In the genomic region with DNA sequence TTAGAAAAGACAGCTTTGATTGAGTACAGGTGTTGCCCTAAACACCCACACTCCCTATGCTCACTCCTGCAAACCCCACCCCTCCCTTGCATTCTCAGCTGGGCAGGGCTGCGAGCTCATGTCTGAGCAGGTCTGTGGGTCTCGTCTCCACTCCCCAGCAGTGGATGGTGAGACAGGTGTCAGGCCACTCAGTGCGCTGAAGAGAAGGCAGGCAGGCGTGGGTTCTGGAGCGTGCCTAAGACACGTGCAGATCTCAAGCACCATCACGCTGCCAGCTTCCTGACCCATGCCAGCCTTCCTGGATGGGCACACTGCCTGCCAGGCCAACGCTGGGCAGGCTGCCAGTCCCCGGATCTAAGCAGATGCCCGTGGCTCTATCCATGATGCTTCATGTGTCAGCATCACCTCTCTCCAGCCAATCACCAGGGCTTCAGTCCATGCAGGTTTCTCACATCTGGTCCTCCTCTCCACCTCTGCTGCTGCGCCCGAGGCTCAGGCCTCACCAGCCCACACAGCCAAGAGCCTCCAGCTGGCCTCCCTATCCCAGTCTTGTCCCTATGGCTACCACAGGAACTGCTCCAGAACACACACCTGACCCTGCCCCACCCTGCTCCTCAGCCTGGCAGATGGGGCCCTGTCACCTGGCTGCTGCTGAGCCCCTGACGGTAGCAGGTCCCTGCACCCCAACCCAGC, we compare ENCODE assay signal across 10 cellular contexts. TPM values are rescaled to one million over a fixed set of nuclear protein-coding genes. Genes with fewer than 3 reads are reported as not detected.
DNase-seq lines count a peak whose midpoint lies in the region; ATAC-seq, FAIRE-seq and TF ChIP-seq lines count a peak whose summit lies in the region.
"Had no signal": no experiment of that assay in that cellular context is flagged by ENCODE, and none has a peak within 500 bp of the region (broad histone marks: within the 10 kb centered on the region; RNA-seq: fewer than 3 reads in every experiment).

No MANE protein-coding gene starts in this region.

- no peaks in the 10 kb centered on the region for H3K9me2 ChIP-seq in hepatocyte (replicated peaks; ENCODE audit: insufficient read depth)

- WGBS in heart right ventricle, 2 donors = 57 to 63% methylated on average over 13 of the region's 13 CpGs
- WGBS in hepatocyte (ENCODE audit: low lambda C conversion rate, missing lambda C conversion rate) = 95% methylated on average over 13 of the region's 13 CpGs

- DNase-seq in M059J (ENCODE audit: low read depth) = peak; percentile 12
- DNase-seq in T-cell = peak in 1 of 34 experiments; percentile 13
- DNase-seq in heart right ventricle = peak; percentile 74 to 79
- DNase-seq in renal cortical epithelial cell (ENCODE audit: low read depth) = peak; percentile 19
- DNase-seq in SW 1271 (lab: John Stamatoyannopoulos, UW) = no peak
- DNase-seq in hepatocyte (ENCODE audit: low spot score) = no peak
- no peak for DNase-seq in GM19239 (ENCODE audit: insufficient read length, low spot score)
- DNase-seq: GM23248 had no signal

- no peaks in the 10 kb centered on the region for H3K79me2 ChIP-seq in hepatocyte

- no peaks in the 10 kb centered on the region for H4K20me1 ChIP-seq in hepatocyte (ENCODE audit: insufficient read depth, poor library complexity, severe bottlenecking)

- peaks cover 7 to 24% (median 11%) of the 10 kb centered on the region in 3 donors for H3K4me1 Mint-ChIP-seq in T-cell

- H3K27ac ChIP-seq in heart right ventricle = peak overlapping the region in 3 of 10 donors; percentile 13 to 56 (median 19)
- H3K27ac ChIP-seq in hepatocyte = no peak overlapping the region
- H3K27ac ChIP-seq: GM23248 had no signal

- no peak overlapping the region for H2AFZ ChIP-seq in hepatocyte
- H2AFZ ChIP-seq: GM23248 had no signal

- CTCF ChIA-PET in T-cell (lab: Charles Lee) = interaction anchor here in 1 of 2 donors (0.5 kb wide), 1 partner anchor 420 kb away, joined by 4 read pairs; no protein-coding TSS in a partner anchor

- H3K27me3 Mint-ChIP-seq in T-cell = no peaks in the 10 kb centered on the region

- peaks cover 0 to 99% (median 19%) of the 10 kb centered on the region in 9 donors for H3K36me3 ChIP-seq in heart right ventricle
- H3K36me3 ChIP-seq in hepatocyte (replicated peaks; ENCODE audit: insufficient read depth, low read depth) = no peaks in the 10 kb centered on the region

- ATAC-seq in T-cell (replicated peaks in 1 of 4) (peak; percentile 26 to 79 (median 58)), heart right ventricle (peak; percentile 79 to 94 (median 87)), HG02759 (IDR thresholded peaks at IDR 0.05; ENCODE audit: unreplicated experiment) (no peak)
- ATAC-seq: Panc1 had no signal

- intact Hi-C loops in heart right ventricle (cut with DNase I) = no loop called here

- TF ChIP-seq CTCF in heart right ventricle (IDR thresholded peaks at IDR 0.05) (no peak), hepatocyte (IDR thresholded peaks at IDR 0.05; ENCODE audit: poor library complexity) (no peak)

- POLR2A ChIA-PET in T-cell (lab: Charles Lee) = no interaction called here

- no peaks in the 10 kb centered on the region for H3K27me3 ChIP-seq in heart right ventricle
- H3K27me3 ChIP-seq in hepatocyte = no peaks in the 10 kb centered on the region

- no peaks in the 10 kb centered on the region for H3K9me3 Mint-ChIP-seq in T-cell

- H3K9me3 ChIP-seq in heart right ventricle (no peaks in the 10 kb centered on the region), hepatocyte (ENCODE audit: low read depth) (no peaks in the 10 kb centered on the region)

- FAIRE-seq in GM19239 (lab: Jason Lieb, UNC) = no peak

- H3K4me3 ChIP-seq in heart right ventricle = no peak overlapping the region
- H3K4me3 ChIP-seq in hepatocyte = no peak overlapping the region
- H3K4me3 ChIP-seq: GM23248 had no signal

- H3K4me1 ChIP-seq in heart right ventricle (peaks cover 0 to 14% (median 9%) of the 10 kb centered on the region in 9 donors), hepatocyte (ENCODE audit: insufficient read depth) (no peaks in the 10 kb centered on the region)

- peak overlapping the region; percentile 66 to 73 for H3K27ac Mint-ChIP-seq in T-cell

- H3K36me3 Mint-ChIP-seq in T-cell = peaks cover 30% of the 10 kb centered on the region

- peak overlapping the region in 1 of 3 donors; percentile 42 for H3K4me3 Mint-ChIP-seq in T-cell

- no peak overlapping the region for H3K4me2 ChIP-seq in hepatocyte

RNA-seq across cellular contexts. Expression of a gene that starts 42.6 kb away (rescaled TPM):
- total RNA-seq in M059J (2014; rRNA removed; shearing (Covaris generic)) = 4.1 and 6.3 TPM in 2 replicates
- total RNA-seq in T-cell (10 to 100 TPM; 42.0 to 60.2 (median 57.7) TPM), heart right ventricle (10 to 100 TPM; 46.9 to 70.1 (median 57.4) TPM), renal cortical epithelial cell (4.0 and 13.3 TPM in 2 replicates), hepatocyte (10.2 and 15.9 TPM in 2 replicates)
- polyA plus RNA-seq in heart right ventricle (10 to 100 TPM; 41.3 to 79.7 TPM), hepatocyte (26.8 and 27.7 TPM in 2 replicates)

Comparison
In these comparisons a context has a peak if more than half of its experiments do, and no peak if none do; other contexts are left out.
1. DNase-seq: peak in M059J (single experiment), heart right ventricle (2 of 2) and renal cortical epithelial cell (single experiment); none in SW 1271 (0 of 2), hepatocyte (single experiment) and GM19239 (single experiment).